In genomic region chr17:47850692-47851573, GRCh38 we compare ENCODE assay signal across 1 cellular context.
A peak's percentile ranks its signal among the peaks of the same experiment; 100 is the strongest.
TF ChIP-seq lines count a peak whose summit lies in the region.

Gene SP6, minus strand, starts transcription at chr17:47851163. Its CDS starts 2,734 bp downstream, at chr17:47848429.

TF ChIP-seq in HepG2, 621 proteins besides CTCF, POLR2A, EP300 and RAD21 (continued from another document and continues in another):
- TF ChIP-seq ZNF770 (CRISPR knock-in tag; IDR thresholded peaks at IDR 0.05) (no peak), DMAP1 (CRISPR knock-in tag; IDR thresholded peaks at IDR 0.05) (no peak), SRSF9 (IDR thresholded peaks at IDR 0.05; ENCODE audit: borderline replicate concordance, insufficient read depth, low read depth, low read length, poor library complexity, severe bottlenecking) (no peak), ZC3H4 (CRISPR knock-in tag; IDR thresholded peaks at IDR 0.05; ENCODE audit: borderline replicate concordance) (no peak), ZNF331 (CRISPR knock-in tag; IDR thresholded peaks at IDR 0.05) (peak; percentile 27; the same call in 1 of the 2 replicates), ZBTB49 (CRISPR knock-in tag; IDR thresholded peaks at IDR 0.05; ENCODE audit: borderline replicate concordance) (no peak), ZMYM3 (CRISPR knock-in tag; IDR thresholded peaks at IDR 0.05) (peak; percentile 42; the same call in 1 of the 2 replicates), MLX (CRISPR knock-in tag; IDR thresholded peaks at IDR 0.05) (no peak), ZSCAN12 (CRISPR knock-in tag; IDR thresholded peaks at IDR 0.05) (peak; percentile 47; the same call in 1 of the 2 replicates), GPN1 (CRISPR knock-in tag; IDR thresholded peaks at IDR 0.05; ENCODE audit: borderline replicate concordance) (no peak; the same call in 1 of the 2 replicates), HOXA5 (CRISPR knock-in tag; IDR thresholded peaks at IDR 0.05) (no peak), IRF1 (CRISPR knock-in tag; IDR thresholded peaks at IDR 0.05; ENCODE audit: low read depth) (no peak), ZNF691 (CRISPR knock-in tag; IDR thresholded peaks at IDR 0.05; ENCODE audit: borderline replicate concordance, low read depth) (0 out of 2 replicates have a peak, but pooled peaks have one; percentile 74), PHF8 (CRISPR knock-in tag; IDR thresholded peaks at IDR 0.05) (peak; percentile 35; the same call in 1 of the 2 replicates), HNF4A (CRISPR knock-in tag; IDR thresholded peaks at IDR 0.05) (no peak), TOE1 (CRISPR knock-in tag; IDR thresholded peaks at IDR 0.05) (no peak), DZIP1 (CRISPR knock-in tag; IDR thresholded peaks at IDR 0.05) (no peak), KMT2A (CRISPR knock-in tag; IDR thresholded peaks at IDR 0.05) (0 out of 2 replicates have a peak, but pooled peaks have one; percentile 59), ZNF615 (CRISPR knock-in tag; IDR thresholded peaks at IDR 0.05; ENCODE audit: borderline replicate concordance) (no peak), AFF4 (CRISPR knock-in tag; IDR thresholded peaks at IDR 0.05) (no peak), GTF2F1 (IDR thresholded peaks at IDR 0.05; ENCODE audit: low read length) (no peak), CAMTA2 (CRISPR knock-in tag; IDR thresholded peaks at IDR 0.05; ENCODE audit: borderline replicate concordance) (no peak), ZEB1 (IDR thresholded peaks at IDR 0.05; ENCODE audit: insufficient replicate concordance, low read depth) (peak; percentile 91), ZNF572 (CRISPR knock-in tag; IDR thresholded peaks at IDR 0.05) (no peak), ZBED4 (CRISPR knock-in tag; IDR thresholded peaks at IDR 0.05; ENCODE audit: borderline replicate concordance) (peak; percentile 41; the same call in 1 of the 2 replicates), BATF2 (CRISPR knock-in tag; IDR thresholded peaks at IDR 0.05) (no peak), THAP7 (CRISPR knock-in tag; IDR thresholded peaks at IDR 0.05) (0 out of 2 replicates have a peak, but pooled peaks have one; percentile 60), ZZZ3 (CRISPR knock-in tag; IDR thresholded peaks at IDR 0.05; ENCODE audit: borderline replicate concordance) (peak; percentile 78), TFE3 (CRISPR knock-in tag; IDR thresholded peaks at IDR 0.05) (no peak), ELF3 (CRISPR knock-in tag; IDR thresholded peaks at IDR 0.05) (peak; percentile 40; the same call in 1 of the 2 replicates), GABPA (IDR thresholded peaks at IDR 0.05; ENCODE audit: low read depth, low read length) (no peak), GABPA (CRISPR knock-in tag; IDR thresholded peaks at IDR 0.05; ENCODE audit: low read depth) (no peak), ZNF557 (CRISPR knock-in tag; IDR thresholded peaks at IDR 0.05) (0 out of 2 replicates have a peak, but pooled peaks have one; percentile 43), PBX2 (CRISPR knock-in tag; IDR thresholded peaks at IDR 0.05) (no peak)
